In the genomic region with DNA sequence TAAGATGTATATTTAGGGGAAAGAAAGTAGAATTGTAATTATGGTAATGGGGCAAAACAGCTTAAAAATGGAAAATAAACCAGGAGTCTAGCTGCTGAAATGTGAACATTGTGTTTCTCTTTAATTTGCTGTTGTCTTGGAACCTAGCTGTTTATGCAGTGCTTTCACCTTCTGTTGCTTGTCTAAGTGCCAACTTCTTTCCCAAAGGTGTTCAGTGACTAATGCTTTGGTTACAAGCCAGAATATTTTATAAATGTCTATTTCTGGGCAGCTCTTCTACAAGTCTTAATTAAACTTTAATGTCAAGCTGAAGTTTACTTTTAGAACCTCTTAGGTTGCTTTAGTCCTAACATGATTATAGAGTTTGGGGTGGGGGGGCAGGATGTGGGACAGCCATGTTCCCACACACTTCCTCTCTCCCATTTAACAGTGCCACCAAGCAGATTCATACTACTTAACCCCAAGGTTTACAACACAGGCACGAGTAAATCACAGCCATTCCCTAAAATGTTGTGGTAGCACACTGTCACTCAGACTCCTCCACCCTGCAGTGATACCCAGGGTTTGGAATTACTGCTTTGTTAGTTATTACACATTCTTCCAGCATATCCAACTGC, we compare ENCODE assay signal across 14 cellular contexts.
DNase-seq lines count a peak whose midpoint lies in the region; ATAC-seq and TF ChIP-seq lines count a peak whose summit lies in the region.
"Had no signal": no experiment of that assay in that cellular context is flagged by ENCODE, and none has a peak within 500 bp of the region (broad histone marks: within the 10 kb centered on the region; RNA-seq: fewer than 3 reads in every experiment).

No MANE protein-coding gene starts in this region.

- no peak for TF ChIP-seq CTCF in RWPE1 (conservative IDR thresholded peaks at IDR 0.05; ENCODE audit: low read depth)
- TF ChIP-seq CTCF in WTC11 (IDR thresholded peaks at IDR 0.05), result no peak

- no peak overlapping the region for H3K4me3 Mint-ChIP-seq in activated CD4-positive, alpha-beta T cell treated with anti-CD3 and anti-CD28 coated beads for 36 hours
- H3K4me3 Mint-ChIP-seq in WTC11, result no peak overlapping the region
- H3K4me3 Mint-ChIP-seq: neural crest cell had no signal

- no peaks in the 10 kb centered on the region for H3K9me3 Mint-ChIP-seq in activated CD4-positive, alpha-beta T cell treated with anti-CD3 and anti-CD28 coated beads for 36 hours (ENCODE audit: low read depth)
- H3K9me3 Mint-ChIP-seq in WTC11, result no peaks in the 10 kb centered on the region
- H3K9me3 Mint-ChIP-seq: neural crest cell had no signal

- no peak for DNase-seq in activated CD4-positive, alpha-beta T cell treated with anti-CD3 and anti-CD28 coated beads for 36 hours
- no peak for DNase-seq in activated CD4-positive, alpha-beta T cell treated with anti-CD3 and anti-CD28 coated beads, Interleukin-2, amount 50 U/mL, for 1 hour
- DNase-seq in RWPE1 (ENCODE audit: low spot score), result peak; percentile 26
- DNase-seq in cerebellar cortex (ENCODE audit: low spot score), result peak; percentile 83
- peak; percentile 92 for DNase-seq in renal cortical epithelial cell (ENCODE audit: low read depth)
- no peak for DNase-seq in WTC11 (ENCODE audit: low spot score)
- DNase-seq: NCI-H226; Right ventricle myocardium superior; stimulated activated naive CD8-positive, alpha-beta T cell treated with anti-CD3 and anti-CD28 coated beads, Interleukin-15, Interleukin-2, amounts not matched to agents 100 U/mL and 50 U/mL, for 24 hours had no signal

- POLR2A ChIA-PET in activated CD4-positive, alpha-beta T cell treated with anti-CD3 and anti-CD28 coated beads for 36 hours (lab: Charles Lee), result no interaction called here
- POLR2A ChIA-PET in RWPE1 (lab: Yijun Ruan, JAX; ENCODE audit: low non-redundant PET) (no interaction called here), WTC11 (lab: Charles Lee) (no interaction called here)

- peaks cover 23% of the 10 kb centered on the region for H3K36me3 Mint-ChIP-seq in activated CD4-positive, alpha-beta T cell treated with anti-CD3 and anti-CD28 coated beads for 36 hours (ENCODE audit: low read depth)
- no peaks in the 10 kb centered on the region for H3K36me3 Mint-ChIP-seq in WTC11

- CTCF ChIA-PET in activated CD4-positive, alpha-beta T cell treated with anti-CD3 and anti-CD28 coated beads for 36 hours (lab: Charles Lee), result interaction anchor here (1.3 to 2.0 kb wide), 4 partner anchors 12 to 413 kb away, joined by 3 to 5 read pairs (median 3); no protein-coding TSS in a partner anchor
- CTCF ChIA-PET in RWPE1 (lab: Yijun Ruan, JAX), result interaction anchor here (0.6 kb wide), 2 partner anchors 26 to 558 kb away, joined by 3 read pairs; no protein-coding TSS in a partner anchor
- CTCF ChIA-PET in WTC11 (lab: Charles Lee), result no interaction called here

- ATAC-seq in activated CD4-positive, alpha-beta T cell treated with anti-CD3 and anti-CD28 coated beads for 36 hours, result no peak
- ATAC-seq in WTC11 (no peak), GM21381 (IDR thresholded peaks at IDR 0.05; ENCODE audit: unreplicated experiment) (no peak), GM18520 (IDR thresholded peaks at IDR 0.05; ENCODE audit: unreplicated experiment) (no peak)
- ATAC-seq: esophagus mucosa; stimulated activated naive CD8-positive, alpha-beta T cell treated with anti-CD3 and anti-CD28 coated beads, Interleukin-15, Interleukin-2, amounts not matched to agents 100 U/mL and 50 U/mL, for 24 hours had no signal

- H3K27ac Mint-ChIP-seq in activated CD4-positive, alpha-beta T cell treated with anti-CD3 and anti-CD28 coated beads for 36 hours, result peak overlapping the region; percentile 58
- no peak overlapping the region for H3K27ac Mint-ChIP-seq in WTC11

- intact Hi-C loops in activated CD4-positive, alpha-beta T cell treated with anti-CD3 and anti-CD28 coated beads for 36 hours (cut with DNase I, micrococcal nuclease), result no loop called here

- no peaks in the 10 kb centered on the region for H3K27me3 Mint-ChIP-seq in activated CD4-positive, alpha-beta T cell treated with anti-CD3 and anti-CD28 coated beads for 36 hours
- H3K27me3 Mint-ChIP-seq in WTC11 (ENCODE audit: low read depth), result no peaks in the 10 kb centered on the region

- H3K27ac ChIP-seq in RWPE1, result no peak overlapping the region
- H3K27ac ChIP-seq: KMS-11 had no signal

- H3K4me1 Mint-ChIP-seq in activated CD4-positive, alpha-beta T cell treated with anti-CD3 and anti-CD28 coated beads for 36 hours, result peaks cover 37% of the 10 kb centered on the region
- no peaks in the 10 kb centered on the region for H3K4me1 Mint-ChIP-seq in WTC11
- H3K4me1 Mint-ChIP-seq: neural crest cell had no signal

TF ChIP-seq in WTC11, 78 proteins besides CTCF, POLR2A, EP300 and RAD21 (continues in another document):
- no peak for TF ChIP-seq JUN (CRISPR knock-in tag; IDR thresholded peaks at IDR 0.05)
- TF ChIP-seq, protein P1, sequence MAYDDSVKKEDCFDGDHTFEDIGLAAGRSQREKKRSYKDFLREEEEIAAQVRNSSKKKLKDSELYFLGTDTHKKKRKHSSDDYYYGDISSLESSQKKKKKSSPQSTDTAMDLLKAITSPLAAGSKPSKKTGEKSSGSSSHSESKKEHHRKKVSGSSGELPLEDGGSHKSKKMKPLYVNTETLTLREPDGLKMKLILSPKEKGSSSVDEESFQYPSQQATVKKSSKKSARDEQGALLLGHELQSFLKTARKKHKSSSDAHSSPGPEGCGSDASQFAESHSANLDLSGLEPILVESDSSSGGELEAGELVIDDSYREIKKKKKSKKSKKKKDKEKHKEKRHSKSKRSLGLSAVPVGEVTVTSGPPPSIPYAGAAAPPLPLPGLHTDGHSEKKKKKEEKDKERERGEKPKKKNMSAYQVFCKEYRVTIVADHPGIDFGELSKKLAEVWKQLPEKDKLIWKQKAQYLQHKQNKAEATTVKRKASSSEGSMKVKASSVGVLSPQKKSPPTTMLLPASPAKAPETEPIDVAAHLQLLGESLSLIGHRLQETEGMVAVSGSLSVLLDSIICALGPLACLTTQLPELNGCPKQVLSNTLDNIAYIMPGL (CRISPR knock-in tag; IDR thresholded peaks at IDR 0.05), result no peak
- TF ChIP-seq PRRX2 (CRISPR knock-in tag; IDR thresholded peaks at IDR 0.05), result no peak
- no peak for TF ChIP-seq TEAD4 (CRISPR knock-in tag; IDR thresholded peaks at IDR 0.05)
- no peak for TF ChIP-seq ELF4 (CRISPR knock-in tag; IDR thresholded peaks at IDR 0.05; ENCODE audit: low read depth)
- TF ChIP-seq, protein P2, sequence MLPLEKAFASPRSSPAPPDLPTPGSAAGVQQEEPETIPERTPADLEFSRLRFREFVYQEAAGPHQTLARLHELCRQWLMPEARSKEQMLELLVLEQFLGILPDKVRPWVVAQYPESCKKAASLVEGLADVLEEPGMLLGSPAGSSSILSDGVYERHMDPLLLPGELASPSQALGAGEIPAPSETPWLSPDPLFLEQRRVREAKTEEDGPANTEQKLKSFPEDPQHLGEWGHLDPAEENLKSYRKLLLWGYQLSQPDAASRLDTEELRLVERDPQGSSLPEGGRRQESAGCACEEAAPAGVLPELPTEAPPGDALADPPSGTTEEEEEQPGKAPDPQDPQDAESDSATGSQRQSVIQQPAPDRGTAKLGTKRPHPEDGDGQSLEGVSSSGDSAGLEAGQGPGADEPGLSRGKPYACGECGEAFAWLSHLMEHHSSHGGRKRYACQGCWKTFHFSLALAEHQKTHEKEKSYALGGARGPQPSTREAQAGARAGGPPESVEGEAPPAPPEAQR (CRISPR knock-in tag; IDR thresholded peaks at IDR 0.05), result no peak
- TF ChIP-seq, protein P3, sequence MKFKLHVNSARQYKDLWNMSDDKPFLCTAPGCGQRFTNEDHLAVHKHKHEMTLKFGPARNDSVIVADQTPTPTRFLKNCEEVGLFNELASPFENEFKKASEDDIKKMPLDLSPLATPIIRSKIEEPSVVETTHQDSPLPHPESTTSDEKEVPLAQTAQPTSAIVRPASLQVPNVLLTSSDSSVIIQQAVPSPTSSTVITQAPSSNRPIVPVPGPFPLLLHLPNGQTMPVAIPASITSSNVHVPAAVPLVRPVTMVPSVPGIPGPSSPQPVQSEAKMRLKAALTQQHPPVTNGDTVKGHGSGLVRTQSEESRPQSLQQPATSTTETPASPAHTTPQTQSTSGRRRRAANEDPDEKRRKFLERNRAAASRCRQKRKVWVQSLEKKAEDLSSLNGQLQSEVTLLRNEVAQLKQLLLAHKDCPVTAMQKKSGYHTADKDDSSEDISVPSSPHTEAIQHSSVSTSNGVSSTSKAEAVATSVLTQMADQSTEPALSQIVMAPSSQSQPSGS (CRISPR knock-in tag; IDR thresholded peaks at IDR 0.05; ENCODE audit: borderline replicate concordance, low read depth), result no peak
- TF ChIP-seq EMX1 (CRISPR knock-in tag; IDR thresholded peaks at IDR 0.05), result no peak
- TF ChIP-seq, protein P4, sequence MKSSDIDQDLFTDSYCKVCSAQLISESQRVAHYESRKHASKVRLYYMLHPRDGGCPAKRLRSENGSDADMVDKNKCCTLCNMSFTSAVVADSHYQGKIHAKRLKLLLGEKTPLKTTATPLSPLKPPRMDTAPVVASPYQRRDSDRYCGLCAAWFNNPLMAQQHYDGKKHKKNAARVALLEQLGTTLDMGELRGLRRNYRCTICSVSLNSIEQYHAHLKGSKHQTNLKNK (CRISPR knock-in tag; IDR thresholded peaks at IDR 0.05), result no peak
- TF ChIP-seq ZNF671 (CRISPR knock-in tag; IDR thresholded peaks at IDR 0.05), result no peak
- no peak for TF ChIP-seq FOXJ3 (CRISPR knock-in tag; IDR thresholded peaks at IDR 0.05; ENCODE audit: borderline replicate concordance)
- TF ChIP-seq ZNF232 (CRISPR knock-in tag; IDR thresholded peaks at IDR 0.05), result no peak
- no peak for TF ChIP-seq HMGA2 (CRISPR knock-in tag; IDR thresholded peaks at IDR 0.05)
- TF ChIP-seq, protein P5, sequence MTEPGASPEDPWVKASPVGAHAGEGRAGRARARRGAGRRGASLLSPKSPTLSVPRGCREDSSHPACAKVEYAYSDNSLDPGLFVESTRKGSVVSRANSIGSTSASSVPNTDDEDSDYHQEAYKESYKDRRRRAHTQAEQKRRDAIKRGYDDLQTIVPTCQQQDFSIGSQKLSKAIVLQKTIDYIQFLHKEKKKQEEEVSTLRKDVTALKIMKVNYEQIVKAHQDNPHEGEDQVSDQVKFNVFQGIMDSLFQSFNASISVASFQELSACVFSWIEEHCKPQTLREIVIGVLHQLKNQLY (CRISPR knock-in tag; IDR thresholded peaks at IDR 0.05), result no peak
- TF ChIP-seq KAT7 (CRISPR knock-in tag; IDR thresholded peaks at IDR 0.05; ENCODE audit: borderline replicate concordance), result no peak
- TF ChIP-seq, protein P6, sequence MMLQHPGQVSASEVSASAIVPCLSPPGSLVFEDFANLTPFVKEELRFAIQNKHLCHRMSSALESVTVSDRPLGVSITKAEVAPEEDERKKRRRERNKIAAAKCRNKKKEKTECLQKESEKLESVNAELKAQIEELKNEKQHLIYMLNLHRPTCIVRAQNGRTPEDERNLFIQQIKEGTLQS (CRISPR knock-in tag; conservative IDR thresholded peaks at IDR 0.05), result no peak

Comparison
In these comparisons a context has a peak if more than half of its experiments do, and no peak if none do; other contexts are left out.
1. DNase-seq: peak in RWPE1 (single experiment), cerebellar cortex (single experiment) and renal cortical epithelial cell (single experiment); none in activated CD4-positive, alpha-beta T cell treated with anti-CD3 and anti-CD28 coated beads for 36 hours (single experiment), activated CD4-positive, alpha-beta T cell treated with anti-CD3 and anti-CD28 coated beads, Interleukin-2, amount 50 U/mL, for 1 hour (single experiment) and WTC11 (single experiment).